In genomic region chr6:16511723-16512584, GRCh38 we compare ENCODE assay signal across 8 cellular contexts.
DNase-seq lines count a peak whose midpoint lies in the region; ATAC-seq and TF ChIP-seq lines count a peak whose summit lies in the region.

No MANE protein-coding gene starts in this region.

- TF ChIP-seq CTCF in gastroesophageal sphincter (IDR thresholded peaks at IDR 0.05), result no peak

- no peaks in the 10 kb centered on the region for H3K27me3 ChIP-seq in gastroesophageal sphincter

- TF ChIP-seq POLR2A in gastroesophageal sphincter (IDR thresholded peaks at IDR 0.05), result no peak

- H3K9me3 ChIP-seq in gastroesophageal sphincter, result no peaks in the 10 kb centered on the region

- peak; percentile 72 for DNase-seq in activated CD8-positive, alpha-beta memory T cell treated with anti-CD3 and anti-CD28 coated beads for 24 hours
- DNase-seq in activated CD8-positive, alpha-beta memory T cell treated with anti-CD3 and anti-CD28 coated beads, Interleukin-2, amount 50 U/mL, for 48 hours, result no peak
- DNase-seq in activated T-cell treated with anti-CD3 and anti-CD28 coated beads, Interleukin-2, amount 50 U/mL, for 72 hours, result peak; percentile 57
- DNase-seq in stimulated activated CD4-positive, alpha-beta T cell treated with anti-CD3 and anti-CD28 coated beads, Interleukin-4, amount 100 ng/mL, for 4 hours, result peak; percentile 24 to 25
- no peak for DNase-seq in ureter (ENCODE audit: low spot score)
- DNase-seq in NCI-H82 (lab: John Stamatoyannopoulos, UW), result no peak

- H3K4me1 ChIP-seq in gastroesophageal sphincter, result peaks cover 0 to 36% (median 0%) of the 10 kb centered on the region in 3 donors

- no peaks in the 10 kb centered on the region for H3K9me3 Mint-ChIP-seq in activated T-cell treated with anti-CD3 and anti-CD28 coated beads, Interleukin-2, amount 50 U/mL, for 72 hours

- H3K4me1 Mint-ChIP-seq in activated T-cell treated with anti-CD3 and anti-CD28 coated beads, Interleukin-2, amount 50 U/mL, for 72 hours (ENCODE audit: low read depth), result peaks cover 71% of the 10 kb centered on the region

- no peak overlapping the region for H3K4me3 ChIP-seq in gastroesophageal sphincter

- WGBS in gastroesophageal sphincter (ENCODE audit: low coverage in 1 of 2), 2 donors, result 61 to 66% methylated on average over 8 to 9 of the region's 10 CpGs

- H3K27ac Mint-ChIP-seq in activated T-cell treated with anti-CD3 and anti-CD28 coated beads, Interleukin-2, amount 50 U/mL, for 72 hours, result peak overlapping the region; percentile 66

- H3K36me3 Mint-ChIP-seq in activated T-cell treated with anti-CD3 and anti-CD28 coated beads, Interleukin-2, amount 50 U/mL, for 72 hours (ENCODE audit: insufficient read depth in 2 of 2), result peaks cover 0 to 3% of the 10 kb centered on the region in 2 donors

- no peak overlapping the region for H3K27ac ChIP-seq in gastroesophageal sphincter

- ATAC-seq in HG03469 (IDR thresholded peaks at IDR 0.05; ENCODE audit: unreplicated experiment) (peak; percentile 40), gastroesophageal sphincter (no peak)
- peak; percentile 67 to 77 for ATAC-seq in activated T-cell treated with anti-CD3 and anti-CD28 coated beads, Interleukin-2, amount 50 U/mL, for 72 hours (replicated peaks in 1 of 2)

- no peak for TF ChIP-seq EP300 in gastroesophageal sphincter (IDR thresholded peaks at IDR 0.05)

- no peaks in the 10 kb centered on the region for H3K36me3 ChIP-seq in gastroesophageal sphincter

- H3K27me3 Mint-ChIP-seq in activated T-cell treated with anti-CD3 and anti-CD28 coated beads, Interleukin-2, amount 50 U/mL, for 72 hours (ENCODE audit: low read depth), result peaks cover 6% of the 10 kb centered on the region

- peak overlapping the region; percentile 58 to 72 for H3K4me3 Mint-ChIP-seq in activated T-cell treated with anti-CD3 and anti-CD28 coated beads, Interleukin-2, amount 50 U/mL, for 72 hours

Comparison
In these comparisons a context has a peak if more than half of its experiments do, and no peak if none do; other contexts are left out.
1. DNase-seq: peak in activated CD8-positive, alpha-beta memory T cell treated with anti-CD3 and anti-CD28 coated beads for 24 hours (single experiment), activated T-cell treated with anti-CD3 and anti-CD28 coated beads, Interleukin-2, amount 50 U/mL, for 72 hours (2 of 2) and stimulated activated CD4-positive, alpha-beta T cell treated with anti-CD3 and anti-CD28 coated beads, Interleukin-4, amount 100 ng/mL, for 4 hours (2 of 2); none in activated CD8-positive, alpha-beta memory T cell treated with anti-CD3 and anti-CD28 coated beads, Interleukin-2, amount 50 U/mL, for 48 hours (single experiment), ureter (single experiment) and NCI-H82 (single experiment).